Comparison of ENCODE assay signal across 8 cellular contexts in genomic region chr2:43293744-43294695, GRCh38.
A peak's percentile ranks its signal among the peaks of the same experiment; 100 is the strongest.
DNase-seq lines count a peak whose midpoint lies in the region; ATAC-seq and TF ChIP-seq lines count a peak whose summit lies in the region.

No MANE protein-coding gene starts in this region.

- TF ChIP-seq POLR2A in adrenal gland (IDR thresholded peaks at IDR 0.05) = no peak

- CTCF ChIA-PET in PC-3 (lab: Charles Lee) = interaction anchor here (0.7 kb wide), 1 partner anchor 95 kb away, joined by 3 read pairs; no protein-coding TSS in a partner anchor

- peaks cover 6% of the 10 kb centered on the region for H3F3A ChIP-seq in PC-3 (ENCODE audit: low read length, unreplicated experiment)

- H3K9me3 Mint-ChIP-seq in stimulated activated effector memory CD8-positive, alpha-beta T cell treated with anti-CD3 and anti-CD28 coated beads, Interleukin-12 subunit alpha, Interleukin-12 subunit beta, amount 100 ng/mL, for 72 hours = no peaks in the 10 kb centered on the region

- H3K4me2 ChIP-seq in PC-3 (ENCODE audit: low read length) = peak overlapping the region; percentile 47

- H3K4me1 ChIP-seq in PC-3 (ENCODE audit: insufficient read depth, low read length) (peaks cover 17% of the 10 kb centered on the region), adrenal gland (replicated peaks in 1 of 2) (peaks cover 0 to 14% of the 10 kb centered on the region in 2 donors)

- no peaks in the 10 kb centered on the region for H3K9me2 ChIP-seq in PC-3 (replicated peaks; ENCODE audit: low read length)

- 0 out of 2 replicates have a peak, but pooled peaks cover 6% of the 10 kb centered on the region for H4K20me1 ChIP-seq in PC-3 (ENCODE audit: low read length)

- H3K4me1 Mint-ChIP-seq in stimulated activated effector memory CD8-positive, alpha-beta T cell treated with anti-CD3 and anti-CD28 coated beads, Interleukin-12 subunit alpha, Interleukin-12 subunit beta, amount 100 ng/mL, for 72 hours = peaks cover 29% of the 10 kb centered on the region

- POLR2A ChIA-PET in PC-3 (lab: Charles Lee; ENCODE audit: unreplicated experiment) = interaction anchor here (0.6 to 0.7 kb wide), 2 partner anchors 15 to 160 kb away, joined by 3 to 5 read pairs; no protein-coding TSS in a partner anchor

- TF ChIP-seq CTCF in PC-3 (conservative IDR thresholded peaks at IDR 0.05; ENCODE audit: low read depth, low read length) (no peak), adrenal gland (IDR thresholded peaks at IDR 0.05) (no peak), kidney epithelial cell (IDR thresholded peaks at IDR 0.05; ENCODE audit: insufficient read depth, low read length, poor library complexity, severe bottlenecking) (no peak)

- H3K9me3 ChIP-seq in PC-3 (ENCODE audit: low read length) (no peaks in the 10 kb centered on the region), adrenal gland (replicated peaks in 1 of 3) (no peaks in the 10 kb centered on the region)

- H3K27me3 ChIP-seq in PC-3 (ENCODE audit: low read length) (no peaks in the 10 kb centered on the region), adrenal gland (no peaks in the 10 kb centered on the region), kidney epithelial cell (ENCODE audit: control insufficient read depth, insufficient read depth, low read length) (no peaks in the 10 kb centered on the region)

- WGBS in adrenal gland, 4 donors = 53 to 67% (median 63%) methylated on average over 6 of the region's 6 CpGs

- H3K79me2 ChIP-seq in PC-3 (ENCODE audit: low read length) = no peaks in the 10 kb centered on the region

- H3K4me3 ChIP-seq in PC-3 (ENCODE audit: low read length) (no peak overlapping the region), adrenal gland (no peak overlapping the region), kidney epithelial cell (ENCODE audit: low read depth, low read length) (no peak overlapping the region)

- H2AFZ ChIP-seq in PC-3 (ENCODE audit: low read length) = no peak overlapping the region

- H3K36me3 Mint-ChIP-seq in stimulated activated effector memory CD8-positive, alpha-beta T cell treated with anti-CD3 and anti-CD28 coated beads, Interleukin-12 subunit alpha, Interleukin-12 subunit beta, amount 100 ng/mL, for 72 hours = peaks cover 43% of the 10 kb centered on the region

- no TSS peak for BruUV-seq in PC-3 (replicated peaks; lab: Mats Ljungman, UMichigan)

- H3K36me3 ChIP-seq in PC-3 (ENCODE audit: low read depth, low read length) (peaks cover 5% of the 10 kb centered on the region; the same call in 1 of the 2 replicates), adrenal gland (replicated peaks in 1 of 2) (no peaks in the 10 kb centered on the region), kidney epithelial cell (ENCODE audit: control insufficient read depth, insufficient read depth, low read length) (no peaks in the 10 kb centered on the region)

- H3K27ac ChIP-seq in PC-3 (ENCODE audit: low read length) = peak overlapping the region; percentile 57
- H3K27ac ChIP-seq in adrenal gland = peak overlapping the region in 4 of 5 donors; percentile 29 to 74 (median 43)

- no peak overlapping the region for H3K9ac ChIP-seq in PC-3 (ENCODE audit: low read length)

- H3K4me3 Mint-ChIP-seq in stimulated activated effector memory CD8-positive, alpha-beta T cell treated with anti-CD3 and anti-CD28 coated beads, Interleukin-12 subunit alpha, Interleukin-12 subunit beta, amount 100 ng/mL, for 72 hours = peak overlapping the region; percentile 14

- intact Hi-C loops in PC-3 (cut with micrococcal nuclease) (loop anchor here (1.0 to 5.0 kb wide), 4 partner anchors 19 to 184 kb away; no protein-coding TSS in a partner anchor), adrenal gland (cut with DNase I) (no loop called here)

- ATAC-seq in GM18520 (IDR thresholded peaks at IDR 0.05; ENCODE audit: unreplicated experiment) (peak; percentile 99), HG02981 (IDR thresholded peaks at IDR 0.05; ENCODE audit: unreplicated experiment) (peak; percentile 99), PC-3 (peak; percentile 98)
- peak; percentile 100 for ATAC-seq in stimulated activated effector memory CD8-positive, alpha-beta T cell treated with anti-CD3 and anti-CD28 coated beads, Interleukin-12 subunit alpha, Interleukin-12 subunit beta, amount 100 ng/mL, for 72 hours

- H3K27ac Mint-ChIP-seq in stimulated activated effector memory CD8-positive, alpha-beta T cell treated with anti-CD3 and anti-CD28 coated beads, Interleukin-12 subunit alpha, Interleukin-12 subunit beta, amount 100 ng/mL, for 72 hours = peak overlapping the region; percentile 61

- DNase-seq in AG08395 (ENCODE audit: low spot score) (peak; percentile 96), PC-3 (peak; percentile 98), adrenal gland (peak in 6 of 7 donors; percentile 48 to 76 (median 70)), kidney epithelial cell (ENCODE audit: low read depth) (peak; percentile 98), NCI-H345 (lab: John Stamatoyannopoulos, UW) (no peak)
- peak; percentile 11 to 73 for DNase-seq in stimulated activated effector memory CD8-positive, alpha-beta T cell treated with anti-CD3 and anti-CD28 coated beads, Interleukin-12 subunit alpha, Interleukin-12 subunit beta, amount 100 ng/mL, for 72 hours (ENCODE audit: low spot score in 2 of 2)
